ENCODE assay signal across 10 cellular contexts in genomic region chr20:37335642-37336368, GRCh38. TPM values are rescaled to one million over a fixed set of nuclear protein-coding genes. Genes with fewer than 3 reads are reported as not detected.
DNase-seq lines count a peak whose midpoint lies in the region; ATAC-seq and TF ChIP-seq lines count a peak whose summit lies in the region.
"Had no signal": no experiment of that assay in that cellular context is flagged by ENCODE, and none has a peak within 500 bp of the region (broad histone marks: within the 10 kb centered on the region; RNA-seq: fewer than 3 reads in every experiment).

No MANE protein-coding gene starts in this region.

- H3K27me3 ChIP-seq in heart left ventricle (no peaks in the 10 kb centered on the region), right atrium auricular region (no peaks in the 10 kb centered on the region), vagina (no peaks in the 10 kb centered on the region)

- H3K9me2 ChIP-seq in OCI-LY7 (ENCODE audit: insufficient read depth, low read length) = no peaks in the 10 kb centered on the region

- H3K4me1 ChIP-seq in heart left ventricle (peaks cover 0 to 36% (median 7%) of the 10 kb centered on the region in 12 donors), right atrium auricular region (peaks cover 0 to 28% of the 10 kb centered on the region in 2 donors), OCI-LY7 (ENCODE audit: insufficient read depth, low read length, poor library complexity, severe bottlenecking) (peaks cover 17% of the 10 kb centered on the region), vagina (peaks cover 38% of the 10 kb centered on the region)

- H3K36me3 ChIP-seq in heart left ventricle (no peaks in the 10 kb centered on the region), right atrium auricular region (no peaks in the 10 kb centered on the region), OCI-LY7 (ENCODE audit: insufficient read depth, low read length) (no peaks in the 10 kb centered on the region), vagina (no peaks in the 10 kb centered on the region)

- ATAC-seq in heart left ventricle (peak in 1 of 4 donors; percentile 4), left colon (peak; percentile 78)

- WGBS in heart left ventricle, 4 donors = 58 to 66% (median 62%) methylated on average over 15 of the region's 15 CpGs

- BruUV-seq in OCI-LY7 (replicated peaks; lab: Mats Ljungman, UMichigan) = no TSS peak

- POLR2A ChIA-PET in OCI-LY7 (lab: Charles Lee) = interaction anchor here (1.1 kb wide), 1 partner anchor 11 kb away, joined by 3 read pairs; no protein-coding TSS in a partner anchor

- H3K4me3 ChIP-seq in heart left ventricle (peak overlapping the region in 1 of 12 donors; percentile 12), right atrium auricular region (no peak overlapping the region), OCI-LY7 (ENCODE audit: low read depth, low read length, poor library complexity, severe bottlenecking) (no peak overlapping the region), vagina (no peak overlapping the region)

- TF ChIP-seq CTCF in heart left ventricle (IDR thresholded peaks at IDR 0.05) = no peak
- no peak for TF ChIP-seq CTCF in right atrium auricular region (IDR thresholded peaks at IDR 0.05)
- no peak for TF ChIP-seq CTCF in OCI-LY7 (conservative IDR thresholded peaks at IDR 0.05; ENCODE audit: low read length)
- TF ChIP-seq CTCF in vagina (IDR thresholded peaks at IDR 0.05) = no peak

- intact Hi-C loops in heart left ventricle (cut with DNase I) = loop anchor here in 1 of 10 donors (10.0 kb wide), 1 partner anchor 51 kb away; the partner anchor contains the start of gene MANBAL
- intact Hi-C loops in OCI-LY7 (cut with micrococcal nuclease; ENCODE audit: unreplicated experiment) = no loop called here
- intact Hi-C loops in left colon (cut with DNase I, micrococcal nuclease) = no loop called here
- intact Hi-C loops in vagina (cut with DNase I) = no loop called here

- H3K27ac ChIP-seq in heart left ventricle = peak overlapping the region in 10 of 12 donors; percentile 34 to 77 (median 51)
- H3K27ac ChIP-seq in right atrium auricular region = peak overlapping the region in 1 of 2 donors; percentile 31
- H3K27ac ChIP-seq in OCI-LY7 (ENCODE audit: low read depth, low read length, poor library complexity, severe bottlenecking) = no peak overlapping the region
- H3K27ac ChIP-seq in vagina = peak overlapping the region; percentile 78

- CTCF ChIA-PET in OCI-LY7 (lab: Charles Lee; ENCODE audit: unreplicated experiment) = no interaction called here

- DNase-seq in heart left ventricle (no peak), right atrium auricular region (ENCODE audit: low spot score) (no peak), OCI-LY7 (ENCODE audit: low spot score) (no peak), left colon (no peak), vagina (ENCODE audit: extremely low spot score in 2 of 2) (no peak), NCI-H2171 (lab: John Stamatoyannopoulos, UW) (no peak), ureter (ENCODE audit: low spot score) (no peak), DMS 273 (lab: John Stamatoyannopoulos, UW; ENCODE audit: unreplicated experiment) (no peak)
- DNase-seq: activated CD4-positive, alpha-beta T cell treated with anti-CD3 and anti-CD28 coated beads, Interleukin-2, amount 50 U/mL, for 1 hour; foreskin melanocyte had no signal

- H3K79me2 ChIP-seq in OCI-LY7 (ENCODE audit: insufficient read depth, low read depth, low read length) = no peaks in the 10 kb centered on the region

- peak overlapping the region; percentile 19; the same call in 1 of the 2 replicates for H3K4me2 ChIP-seq in OCI-LY7 (ENCODE audit: low read length)

- no peaks in the 10 kb centered on the region for H3K9me3 ChIP-seq in heart left ventricle
- H3K9me3 ChIP-seq in right atrium auricular region = no peaks in the 10 kb centered on the region
- H3K9me3 ChIP-seq in OCI-LY7 (ENCODE audit: low read length) = no peaks in the 10 kb centered on the region
- no peaks in the 10 kb centered on the region for H3K9me3 ChIP-seq in vagina

- TF ChIP-seq POLR2A in heart left ventricle (IDR thresholded peaks at IDR 0.05) (no peak), vagina (IDR thresholded peaks at IDR 0.05) (no peak)

- H4K20me1 ChIP-seq in OCI-LY7 (ENCODE audit: insufficient read depth, low read length) = no peaks in the 10 kb centered on the region

- no peak overlapping the region for H2AFZ ChIP-seq in OCI-LY7 (ENCODE audit: low read length)

RNA-seq across cellular contexts. Expression of gene SRC, which starts 10.1 kb away (rescaled TPM):
- total RNA-seq in heart left ventricle (10 to 100 TPM in 1 of 9 donors, 1 to 10 TPM in 8; 3.0 to 19.9 (median 5.2) TPM), right atrium auricular region (10 to 100 TPM in 1 of 2 donors, 1 to 10 TPM in 1; 6.9 to 14.3 TPM), OCI-LY7 (2022) (0.72 and 0.89 TPM in 2 replicates), left colon (100 to 1,000 TPM; 117 to 121 TPM), vagina (48.6 TPM), ureter (166 TPM)
- 1 to 10 TPM; 2.5 to 3.0 TPM for polyA plus RNA-seq in heart left ventricle
- 0.18 and 3.7 TPM in 2 replicates for total RNA-seq in OCI-LY7 (2014; rRNA removed; shearing (Covaris generic))

RNA-seq across cellular contexts. Expression of gene MANBAL, which starts 46.4 kb away (rescaled TPM):
- total RNA-seq in heart left ventricle (10 to 100 TPM; 14.0 to 25.6 (median 20.4) TPM), right atrium auricular region (10 to 100 TPM; 13.1 to 17.8 TPM), OCI-LY7 (2022) (12.7 and 13.0 TPM in 2 replicates), left colon (10 to 100 TPM; 35.3 to 37.2 TPM), vagina (54.3 TPM), ureter (73.9 TPM)
- 10 to 100 TPM; 19.2 to 54.9 TPM for polyA plus RNA-seq in heart left ventricle
- total RNA-seq in OCI-LY7 (2014; rRNA removed; shearing (Covaris generic)) = 2.7 and 5.7 TPM in 2 replicates
